ENCODE assay signal across 11 cellular contexts in the genomic region with DNA sequence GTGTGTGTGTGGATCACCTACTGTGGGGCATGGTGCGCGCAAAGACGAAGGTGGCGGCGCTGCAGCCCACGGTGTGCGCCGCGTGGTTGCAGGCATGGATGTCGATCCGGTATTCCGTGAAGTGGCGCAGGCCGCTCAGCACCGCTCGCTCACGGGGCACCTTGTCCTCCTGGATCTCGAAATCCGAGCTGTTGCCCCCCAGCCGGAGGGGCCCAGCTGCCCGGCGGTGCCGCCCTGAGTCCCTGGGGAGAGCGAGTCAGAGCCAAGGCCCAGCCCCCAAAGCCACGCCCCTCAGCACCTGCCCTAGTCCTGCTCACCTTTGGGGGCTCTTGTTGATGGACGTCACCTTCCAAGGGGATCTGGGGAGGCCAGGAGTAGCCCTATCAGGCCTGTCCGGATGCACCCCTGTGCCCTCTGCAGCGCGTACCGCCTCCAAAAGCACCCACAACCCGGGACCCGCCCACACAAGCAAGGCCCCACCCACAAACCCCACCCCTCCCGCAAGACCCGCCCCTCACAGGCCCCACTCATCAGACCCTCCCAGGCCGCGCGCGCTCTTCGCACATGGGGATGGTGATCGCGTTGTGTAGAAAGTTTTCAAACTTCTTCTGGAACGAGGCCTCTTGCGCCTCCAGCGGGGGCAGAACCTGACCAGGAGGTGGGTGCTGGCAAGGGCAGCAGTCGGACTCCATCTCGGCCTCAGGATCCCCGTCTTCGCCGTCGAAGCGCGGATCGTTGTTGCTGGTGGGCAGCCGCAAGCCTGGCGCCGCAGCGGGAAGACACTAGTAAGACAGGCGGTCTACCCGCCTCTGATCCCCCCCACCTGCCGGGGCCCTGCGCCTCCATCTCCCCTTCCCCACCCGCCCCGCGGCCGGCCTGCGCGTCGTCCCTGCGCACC. TPM values are rescaled to one million over a fixed set of nuclear protein-coding genes. Genes with fewer than 3 reads are reported as not detected.
A peak's percentile ranks its signal among the peaks of the same experiment; 100 is the strongest.
DNase-seq lines count a peak whose midpoint lies in the region; ATAC-seq, FAIRE-seq and TF ChIP-seq lines count a peak whose summit lies in the region.
"Had no signal": no experiment of that assay in that cellular context is flagged by ENCODE, and none has a peak within 500 bp of the region (broad histone marks: within the 10 kb centered on the region; RNA-seq: fewer than 3 reads in every experiment).

No MANE protein-coding gene starts in this region.

- no peaks in the 10 kb centered on the region for H3K36me3 Mint-ChIP-seq in CD4-positive, CD25-positive, alpha-beta regulatory T cell
- H3K36me3 Mint-ChIP-seq in T-helper 2 cell treated with Interferon-gamma antibody and Interleukin-4, amounts not matched to agents 5 μg/mL and 100 μg/mL, for 36 hours (ENCODE audit: low read depth): no peaks in the 10 kb centered on the region
- H3K36me3 Mint-ChIP-seq in naive B cell: no peaks in the 10 kb centered on the region

- H3K27me3 ChIP-seq in CD4-positive, CD25-positive, alpha-beta regulatory T cell (ENCODE audit: control insufficient read depth, insufficient read depth, low read length): peaks cover 21% of the 10 kb centered on the region
- peaks cover 0 to 7% of the 10 kb centered on the region in 2 experiments for H3K27me3 ChIP-seq in GM12878 (replicated peaks in 1 of 2; ENCODE audit: control insufficient read depth in 2 of 2, insufficient read depth in 2 of 2, low read length in 1 of 2)

- DNase-seq in CD4-positive, CD25-positive, alpha-beta regulatory T cell: peak in 2 of 3 donors; percentile 27 to 42
- DNase-seq in T-helper 2 cell treated with Interferon-gamma antibody and Interleukin-4, amounts not matched to agents 5 μg/mL and 100 μg/mL, for 36 hours (ENCODE audit: low spot score): no peak
- DNase-seq in GM12878 (ENCODE audit: low read depth, low spot score) (no peak), naive B cell (no peak), GM19239 (ENCODE audit: insufficient read length, low spot score) (no peak), GOT3 (lab: John Stamatoyannopoulos, UW) (no peak), NOMO-1 treated with DMSO at 0.1 percent for 48 hours (lab: John Stamatoyannopoulos, UW; ENCODE audit: unreplicated experiment) (no peak)

- 45% methylated on average over 52 of the region's 69 CpGs for WGBS in GM12878 (ENCODE audit: insufficient coverage, insufficient replicate concordance, low lambda C conversion rate, missing lambda C conversion rate)

- in situ Hi-C loops in GM12878 (cut with MboI): no loop called here

- H3K4me1 Mint-ChIP-seq in CD4-positive, CD25-positive, alpha-beta regulatory T cell: peaks cover 4 to 40% (median 8%) of the 10 kb centered on the region in 4 donors
- peaks cover 17% of the 10 kb centered on the region for H3K4me1 Mint-ChIP-seq in T-helper 2 cell treated with Interferon-gamma antibody and Interleukin-4, amounts not matched to agents 5 μg/mL and 100 μg/mL, for 36 hours (ENCODE audit: low read depth)
- peaks cover 18 to 24% (median 23%) of the 10 kb centered on the region in 3 donors for H3K4me1 Mint-ChIP-seq in naive B cell

- H3K36me3 ChIP-seq in CD4-positive, CD25-positive, alpha-beta regulatory T cell (ENCODE audit: control insufficient read depth, insufficient read depth, low read length): no peaks in the 10 kb centered on the region
- H3K36me3 ChIP-seq in GM12878 (ENCODE audit: control insufficient read depth in 2 of 2, insufficient read depth in 2 of 2, low read length in 1 of 2): no peaks in the 10 kb centered on the region

- SMC1A ChIA-PET in GM12878 (lab: Charles Lee; ENCODE audit: uncharacterized antibody, unreplicated experiment): no interaction called here

- FAIRE-seq in GM12878 (lab: Jason Lieb, UNC) (no peak), GM19239 (lab: Jason Lieb, UNC) (no peak)
- FAIRE-seq: colon had no signal

- no peak for ATAC-seq in CD4-positive, CD25-positive, alpha-beta regulatory T cell (ENCODE audit: low read depth in 2 of 2)
- peak; percentile 31; the same call in 2 of the 3 replicates for ATAC-seq in GM12878
- peak; percentile 40 to 45 for ATAC-seq in naive B cell (ENCODE audit: low read depth in 2 of 2)
- ATAC-seq in GM21526 (IDR thresholded peaks at IDR 0.05; ENCODE audit: low FRiP score, unreplicated experiment): no peak

- H3K9me3 Mint-ChIP-seq in CD4-positive, CD25-positive, alpha-beta regulatory T cell: no peaks in the 10 kb centered on the region
- no peaks in the 10 kb centered on the region for H3K9me3 Mint-ChIP-seq in T-helper 2 cell treated with Interferon-gamma antibody and Interleukin-4, amounts not matched to agents 5 μg/mL and 100 μg/mL, for 36 hours
- no peaks in the 10 kb centered on the region for H3K9me3 Mint-ChIP-seq in naive B cell

- no peak for TF ChIP-seq EP300 in GM12878 (IDR thresholded peaks at IDR 0.05; ENCODE audit: borderline replicate concordance in 1 of 2, control insufficient read depth in 1 of 2, low read depth in 2 of 2, low read length in 2 of 2)

- no peaks in the 10 kb centered on the region for H3K9me3 ChIP-seq in CD4-positive, CD25-positive, alpha-beta regulatory T cell (ENCODE audit: control insufficient read depth in 2 of 2, low read length in 2 of 2)
- H3K9me3 ChIP-seq in GM12878 (replicated peaks; ENCODE audit: control insufficient read depth, insufficient read depth, low read length): no peaks in the 10 kb centered on the region

- POLR2A ChIA-PET in GM12878 (lab: Charles Lee): no interaction called here

- H4K20me1 ChIP-seq in GM12878 (ENCODE audit: control insufficient read depth, insufficient read depth): no peaks in the 10 kb centered on the region

- TF ChIP-seq CTCF in GM12878 (IDR thresholded peaks at IDR 0.05 in 2 of 3, conservative IDR thresholded peaks at IDR 0.05 in 1 of 3; ENCODE audit: control insufficient read depth in 2 of 3, extremely low read depth in 1 of 3, insufficient read depth in 1 of 3, low read depth in 3 of 3, low read length in 3 of 3): no peak

- no peak overlapping the region for H3K4me2 ChIP-seq in GM12878 (ENCODE audit: control insufficient read depth, insufficient read depth)
- H3K4me2 ChIP-seq: KMS-11 had no signal

- H2AFZ ChIP-seq in GM12878 (ENCODE audit: control insufficient read depth, low read depth, low read length): no peak overlapping the region

- no peak overlapping the region for H3K4me3 ChIP-seq in CD4-positive, CD25-positive, alpha-beta regulatory T cell (ENCODE audit: low read depth, low read length)
- no peak overlapping the region for H3K4me3 ChIP-seq in GM12878

- H3K79me2 ChIP-seq in GM12878 (ENCODE audit: control insufficient read depth, insufficient read depth, low read length): no peaks in the 10 kb centered on the region

- intact Hi-C loops in GM12878 (cut with micrococcal nuclease; ENCODE audit: unreplicated experiment): no loop called here

- H3K27ac ChIP-seq in CD4-positive, CD25-positive, alpha-beta regulatory T cell (ENCODE audit: insufficient read depth, low read length, poor library complexity, severe bottlenecking): no peak overlapping the region
- H3K27ac ChIP-seq in GM12878 (ENCODE audit: control insufficient read depth, insufficient read depth): no peak overlapping the region
- H3K27ac ChIP-seq: KMS-11 had no signal

- no peak overlapping the region for H3K9ac ChIP-seq in GM12878 (ENCODE audit: control insufficient read depth, insufficient read depth, low read length)
- H3K9ac ChIP-seq: KMS-11 had no signal

- peak overlapping the region in 2 of 4 donors; percentile 46 to 72 for H3K4me3 Mint-ChIP-seq in CD4-positive, CD25-positive, alpha-beta regulatory T cell
- peak overlapping the region; percentile 37 for H3K4me3 Mint-ChIP-seq in T-helper 2 cell treated with Interferon-gamma antibody and Interleukin-4, amounts not matched to agents 5 μg/mL and 100 μg/mL, for 36 hours
- peak overlapping the region in 7 of 8 donors; percentile 29 to 80 (median 58) for H3K4me3 Mint-ChIP-seq in naive B cell

- H3K4me1 ChIP-seq in CD4-positive, CD25-positive, alpha-beta regulatory T cell (ENCODE audit: control insufficient read depth, insufficient read depth, low read length, poor library complexity, severe bottlenecking): peaks cover 19% of the 10 kb centered on the region
- no peaks in the 10 kb centered on the region for H3K4me1 ChIP-seq in GM12878 (ENCODE audit: control insufficient read depth, insufficient read depth, low read length)

- peak overlapping the region in 1 of 3 donors; percentile 67 for H3K27ac Mint-ChIP-seq in CD4-positive, CD25-positive, alpha-beta regulatory T cell
- no peak overlapping the region for H3K27ac Mint-ChIP-seq in T-helper 2 cell treated with Interferon-gamma antibody and Interleukin-4, amounts not matched to agents 5 μg/mL and 100 μg/mL, for 36 hours
- peak overlapping the region in 2 of 6 donors; percentile 26 to 38 for H3K27ac Mint-ChIP-seq in naive B cell

- RAD21 ChIA-PET in GM12878 (lab: Charles Lee; ENCODE audit: unreplicated experiment): no interaction called here

- BruUV-seq in GM12878 (replicated peaks; lab: Mats Ljungman, UMichigan): no TSS peak

- peaks cover 38% of the 10 kb centered on the region for H3K27me3 Mint-ChIP-seq in CD4-positive, CD25-positive, alpha-beta regulatory T cell
- peaks cover 46% of the 10 kb centered on the region for H3K27me3 Mint-ChIP-seq in T-helper 2 cell treated with Interferon-gamma antibody and Interleukin-4, amounts not matched to agents 5 μg/mL and 100 μg/mL, for 36 hours (ENCODE audit: low read depth)
- H3K27me3 Mint-ChIP-seq in naive B cell: peaks cover 47 to 97% (median 96%) of the 10 kb centered on the region in 3 donors

- TF ChIP-seq RAD21 in GM12878 (IDR thresholded peaks at IDR 0.05; ENCODE audit: insufficient read depth, low read depth, low read length): no peak

- CTCF ChIA-PET in GM12878 (lab: Yijun Ruan, JAX): interaction anchor here (1.0 to 1.3 kb wide), 2 partner anchors 15 kb away, joined by 3 to 4 read pairs; no protein-coding TSS in a partner anchor

- no peak for TF ChIP-seq POLR2A in GM12878 (IDR thresholded peaks at IDR 0.05; ENCODE audit: low read depth, low read length)

RNA-seq across cellular contexts. Expression of a gene that starts 13.6 kb away (rescaled TPM):
- 0.07 TPM for total RNA-seq in CD4-positive, CD25-positive, alpha-beta regulatory T cell
- polyA plus RNA-seq in CD4-positive, CD25-positive, alpha-beta regulatory T cell: not detected
- total RNA-seq in GM12878 (2013; cell fraction: nucleolus; rRNA removed): not detected in 2 replicates
- total RNA-seq in GM12878 (2014; rRNA removed): not detected in 2 replicates
- not detected in 2 replicates for total RNA-seq in GM12878 (2014; rRNA removed; fragmentation: Illumina TruSeq; extraction: Trizol)
- total RNA-seq in GM12878 (2021): not detected in 2 replicates
- not detected for polyA plus RNA-seq in GM12878 (2011; ENCODE audit: low read depth)
- polyA plus RNA-seq in GM12878 (2011; rRNA removed): 0.01 TPM in 1 of 2 replicates, not detected in the other
- not detected in 2 replicates for polyA plus RNA-seq in GM12878 (2011; cell fraction: cytosol; rRNA removed)
- polyA plus RNA-seq in GM12878 (2011; cell fraction: nucleus; rRNA removed): 0.10 and 0.16 TPM in 2 replicates
- not detected in 2 replicates for polyA plus RNA-seq in GM12878 (2012)
- polyA plus RNA-seq in GM12878 (2014; fragmentation: Illumina TruSeq; extraction: Trizol): not detected in 2 replicates
- not detected for polyA plus RNA-seq in GM12878 (2014; fragmentation: Nextera tagmentation; extraction: Ambion mirVana)
- polyA plus RNA-seq in GM12878 (2014; rRNA removed): not detected in 2 replicates
- polyA plus RNA-seq in GM12878 (2016; fragmentation: Nextera tagmentation; extraction: Ambion mirVana): not detected
- polyA minus RNA-seq in GM12878 (2011; rRNA and poly(A)+ RNA removed): 0.05 TPM in 1 of 2 replicates, not detected in the other
- not detected in 2 replicates for polyA minus RNA-seq in GM12878 (2011; cell fraction: cytosol; rRNA and poly(A)+ RNA removed)
- under 0.01 and 0.10 TPM in 2 replicates for polyA minus RNA-seq in GM12878 (2011; cell fraction: nucleus; rRNA and poly(A)+ RNA removed)
- not detected for polyA plus RNA-seq in naive B cell (ENCODE audit: low read depth in 6 of 6)
- total RNA-seq: renal cortical epithelial cell had no signal

RNA-seq across cellular contexts. Expression of a gene that starts 15.4 kb away (rescaled TPM):
- total RNA-seq in CD4-positive, CD25-positive, alpha-beta regulatory T cell: 0.91 TPM
- under 1 TPM in 3 of 4 donors, not detected in 1; 0.06 to 0.44 (median 0.10) TPM for polyA plus RNA-seq in CD4-positive, CD25-positive, alpha-beta regulatory T cell
- not detected in 2 replicates for total RNA-seq in GM12878 (2013; cell fraction: nucleolus; rRNA removed)
- total RNA-seq in GM12878 (2014; rRNA removed): 0.16 and 0.56 TPM in 2 replicates
- total RNA-seq in GM12878 (2014; rRNA removed; fragmentation: Illumina TruSeq; extraction: Trizol): not detected in 2 replicates
- 0.19 TPM in 1 of 2 replicates, not detected in the other for total RNA-seq in GM12878 (2021)
- polyA plus RNA-seq in GM12878 (2011; ENCODE audit: low read depth): not detected
- 0.07 and 0.10 TPM in 2 replicates for polyA plus RNA-seq in GM12878 (2011; rRNA removed)
- 0.19 and 0.20 TPM in 2 replicates for polyA plus RNA-seq in GM12878 (2011; cell fraction: cytosol; rRNA removed)
- 0.83 and 1.3 TPM in 2 replicates for polyA plus RNA-seq in GM12878 (2011; cell fraction: nucleus; rRNA removed)
- not detected in 2 replicates for polyA plus RNA-seq in GM12878 (2012)
- polyA plus RNA-seq in GM12878 (2014; fragmentation: Illumina TruSeq; extraction: Trizol): not detected in 2 replicates
- polyA plus RNA-seq in GM12878 (2014; fragmentation: Nextera tagmentation; extraction: Ambion mirVana): not detected
- 0.08 TPM in 1 of 2 replicates, not detected in the other for polyA plus RNA-seq in GM12878 (2014; rRNA removed)
- under 1 TPM in 1 of 2 experiments, not detected in 1; 0.40 TPM for polyA plus RNA-seq in GM12878 (2016; fragmentation: Nextera tagmentation; extraction: Ambion mirVana)
- 0.15 and 0.22 TPM in 2 replicates for polyA minus RNA-seq in GM12878 (2011; rRNA and poly(A)+ RNA removed)
- not detected in 2 replicates for polyA minus RNA-seq in GM12878 (2011; cell fraction: cytosol; rRNA and poly(A)+ RNA removed)
- 0.24 TPM in 1 of 2 replicates, not detected in the other for polyA minus RNA-seq in GM12878 (2011; cell fraction: nucleus; rRNA and poly(A)+ RNA removed)
- not detected for polyA plus RNA-seq in naive B cell (ENCODE audit: low read depth in 6 of 6)
- total RNA-seq: renal cortical epithelial cell had no signal

RNA-seq across cellular contexts. Expression of a gene that starts 28.7 kb away (rescaled TPM):
- total RNA-seq in CD4-positive, CD25-positive, alpha-beta regulatory T cell: 158 TPM
- polyA plus RNA-seq in CD4-positive, CD25-positive, alpha-beta regulatory T cell: 10 to 100 TPM; 27.3 to 36.4 (median 31.2) TPM
- total RNA-seq in GM12878 (2013; cell fraction: nucleolus; rRNA removed): 22.4 and 23.9 TPM in 2 replicates
- total RNA-seq in GM12878 (2014; rRNA removed) (9.9 and 11.4 TPM in 2 replicates), GM12878 (2014; rRNA removed; fragmentation: Illumina TruSeq; extraction: Trizol) (4.6 and 5.4 TPM in 2 replicates), GM12878 (2021) (15.9 and 17.4 TPM in 2 replicates)
- 1.8 TPM for polyA plus RNA-seq in GM12878 (2011; ENCODE audit: low read depth)
- polyA plus RNA-seq in GM12878 (2011; rRNA removed) (3.7 and 9.7 TPM in 2 replicates), GM12878 (2014; fragmentation: Illumina TruSeq; extraction: Trizol) (2.2 and 4.4 TPM in 2 replicates), GM12878 (2014; fragmentation: Nextera tagmentation; extraction: Ambion mirVana) (1 to 10 TPM in 1 of 2 experiments, under 1 TPM in 1; 0.72 to 1.8 TPM), GM12878 (2014; rRNA removed) (10.7 and 11.6 TPM in 2 replicates), GM12878 (2016; fragmentation: Nextera tagmentation; extraction: Ambion mirVana) (1 to 10 TPM; 6.5 to 7.4 TPM), naive B cell (ENCODE audit: low read depth in 6 of 6) (1 to 10 TPM in 1 of 6 donors, under 1 TPM in 4, not detected in 1; 0.26 to 1.2 (median 0.31) TPM)
- polyA plus RNA-seq in GM12878 (2011; cell fraction: cytosol; rRNA removed): 11.4 and 13.8 TPM in 2 replicates
- 23.0 and 23.7 TPM in 2 replicates for polyA plus RNA-seq in GM12878 (2011; cell fraction: nucleus; rRNA removed)
- 3.4 and 5.8 TPM in 2 replicates for polyA plus RNA-seq in GM12878 (2012)
- 8.1 and 15.6 TPM in 2 replicates for polyA minus RNA-seq in GM12878 (2011; rRNA and poly(A)+ RNA removed)
- polyA minus RNA-seq in GM12878 (2011; cell fraction: cytosol; rRNA and poly(A)+ RNA removed): 8.7 and 12.3 TPM in 2 replicates
- polyA minus RNA-seq in GM12878 (2011; cell fraction: nucleus; rRNA and poly(A)+ RNA removed): 19.2 and 32.7 TPM in 2 replicates

RNA-seq across cellular contexts. Expression of a gene that starts 48.2 kb away (rescaled TPM):
- 1.3 TPM for total RNA-seq in CD4-positive, CD25-positive, alpha-beta regulatory T cell
- polyA plus RNA-seq in CD4-positive, CD25-positive, alpha-beta regulatory T cell: not detected
- total RNA-seq in GM12878 (2013; cell fraction: nucleolus; rRNA removed): not detected in 2 replicates
- total RNA-seq in GM12878 (2014; rRNA removed) (under 0.01 TPM in 1 of 2 replicates, not detected in the other), GM12878 (2014; rRNA removed; fragmentation: Illumina TruSeq; extraction: Trizol) (not detected in 2 replicates), GM12878 (2021) (not detected in 2 replicates)
- not detected for polyA plus RNA-seq in GM12878 (2011; ENCODE audit: low read depth)
- polyA plus RNA-seq in GM12878 (2011; rRNA removed) (not detected in 2 replicates), GM12878 (2014; fragmentation: Illumina TruSeq; extraction: Trizol) (not detected in 2 replicates), GM12878 (2014; fragmentation: Nextera tagmentation; extraction: Ambion mirVana) (not detected), GM12878 (2014; rRNA removed) (not detected in 2 replicates), GM12878 (2016; fragmentation: Nextera tagmentation; extraction: Ambion mirVana) (not detected), naive B cell (ENCODE audit: low read depth in 6 of 6) (under 1 TPM in 3 of 6 donors, not detected in 3; 0.11 to 0.85 (median 0.27) TPM)
- 0.02 TPM in 1 of 2 replicates, not detected in the other for polyA plus RNA-seq in GM12878 (2011; cell fraction: cytosol; rRNA removed)
- polyA plus RNA-seq in GM12878 (2011; cell fraction: nucleus; rRNA removed): 0.06 and 0.09 TPM in 2 replicates
- 0.04 and 0.05 TPM in 2 replicates for polyA plus RNA-seq in GM12878 (2012)
- not detected in 2 replicates for polyA minus RNA-seq in GM12878 (2011; rRNA and poly(A)+ RNA removed)
- not detected in 2 replicates for polyA minus RNA-seq in GM12878 (2011; cell fraction: cytosol; rRNA and poly(A)+ RNA removed)
- polyA minus RNA-seq in GM12878 (2011; cell fraction: nucleus; rRNA and poly(A)+ RNA removed): not detected in 2 replicates

Comparison
In these comparisons a context has a peak if more than half of its experiments do, and no peak if none do; other contexts are left out.
1. ATAC-seq: peak in GM12878 (single experiment) and naive B cell (2 of 2); none in CD4-positive, CD25-positive, alpha-beta regulatory T cell (0 of 2) and GM21526 (single experiment).
2. DNase-seq: peak in CD4-positive, CD25-positive, alpha-beta regulatory T cell (2 of 3); none in T-helper 2 cell treated with Interferon-gamma antibody and Interleukin-4, amounts not matched to agents 5 μg/mL and 100 μg/mL, for 36 hours (single experiment), GM12878 (single experiment), naive B cell (single experiment), GM19239 (single experiment), GOT3 (single experiment) and NOMO-1 treated with DMSO at 0.1 percent for 48 hours (single experiment).